Comparison of ENCODE assay signal across 11 cellular contexts in genomic region chr10:17387861-17388503, GRCh38.
A peak's percentile ranks its signal among the peaks of the same experiment; 100 is the strongest.
DNase-seq lines count a peak whose midpoint lies in the region; ATAC-seq, FAIRE-seq and TF ChIP-seq lines count a peak whose summit lies in the region.
"Had no signal": no experiment of that assay in that cellular context is flagged by ENCODE, and none has a peak within 500 bp of the region (broad histone marks: within the 10 kb centered on the region; RNA-seq: fewer than 3 reads in every experiment).

No MANE protein-coding gene starts in this region.

- H3K4me2 ChIP-seq in GM23338: no peak overlapping the region; the same call in 1 of the 2 replicates

- H3K4me1 Mint-ChIP-seq in GM23338: peaks cover 33% of the 10 kb centered on the region
- H3K4me1 Mint-ChIP-seq in nephron: peaks cover 23% of the 10 kb centered on the region
- no peaks in the 10 kb centered on the region for H3K4me1 Mint-ChIP-seq in natural killer cell

- H3K27ac Mint-ChIP-seq in GM23338: peak overlapping the region; percentile 22; the same call in 1 of the 2 replicates
- peak overlapping the region; percentile 41 to 61 (median 53) for H3K27ac Mint-ChIP-seq in nephron
- H3K27ac Mint-ChIP-seq in natural killer cell: no peak overlapping the region

- H3K4me1 ChIP-seq in GM23338 (ENCODE audit: insufficient read depth): no peaks in the 10 kb centered on the region
- peaks cover 44% of the 10 kb centered on the region for H3K4me1 ChIP-seq in body of pancreas

- H3K36me3 Mint-ChIP-seq in GM23338 (ENCODE audit: low read depth): no peaks in the 10 kb centered on the region
- no peaks in the 10 kb centered on the region for H3K36me3 Mint-ChIP-seq in nephron (ENCODE audit: low read depth)
- no peaks in the 10 kb centered on the region for H3K36me3 Mint-ChIP-seq in natural killer cell

- WGBS in body of pancreas, 2 donors: 22 to 24% methylated on average over 6 of the region's 6 CpGs

- TF ChIP-seq POLR2A in body of pancreas (IDR thresholded peaks at IDR 0.05): no peak

- peaks cover 4% of the 10 kb centered on the region for H3K27me3 Mint-ChIP-seq in GM23338 (ENCODE audit: insufficient read depth, low read depth, poor library complexity)
- no peaks in the 10 kb centered on the region for H3K27me3 Mint-ChIP-seq in nephron (ENCODE audit: low read depth)
- no peaks in the 10 kb centered on the region for H3K27me3 Mint-ChIP-seq in natural killer cell (ENCODE audit: low read depth in 2 of 2)

- no peaks in the 10 kb centered on the region for H4K20me1 ChIP-seq in GM23338 (replicated peaks; ENCODE audit: insufficient read depth)

- peak; percentile 81 for ATAC-seq in GM23338
- ATAC-seq in body of pancreas: peak; percentile 94
- no peak for ATAC-seq in natural killer cell

- H3K4me3 Mint-ChIP-seq in GM23338 (no peak overlapping the region), nephron (no peak overlapping the region), natural killer cell (no peak overlapping the region)

- TF ChIP-seq CTCF in GM23338 (conservative IDR thresholded peaks at IDR 0.05; ENCODE audit: low read depth in 2 of 2) (no peak), body of pancreas (IDR thresholded peaks at IDR 0.05) (no peak), nephron (IDR thresholded peaks at IDR 0.05; ENCODE audit: unreplicated experiment in 3 of 3) (no peak), natural killer cell (IDR thresholded peaks at IDR 0.05) (no peak)

- H3K79me2 ChIP-seq in GM23338 (replicated peaks; ENCODE audit: insufficient read depth): no peaks in the 10 kb centered on the region

- no peak overlapping the region for H2AFZ ChIP-seq in GM23338

- no peaks in the 10 kb centered on the region for H3F3A ChIP-seq in GM23338 (replicated peaks; ENCODE audit: low read depth)

- H3K9me3 Mint-ChIP-seq in GM23338 (no peaks in the 10 kb centered on the region; the same call in 2 of the 3 replicates), nephron (no peaks in the 10 kb centered on the region), natural killer cell (no peaks in the 10 kb centered on the region)

- H3K9me2 ChIP-seq in GM23338 (ENCODE audit: insufficient read depth): no peaks in the 10 kb centered on the region

- H3K27ac ChIP-seq in GM23338 (ENCODE audit: low read depth): no peak overlapping the region
- peak overlapping the region; percentile 9 to 77 (median 70) for H3K27ac ChIP-seq in body of pancreas

- H3K9me3 ChIP-seq in body of pancreas: no peaks in the 10 kb centered on the region

- H3K27me3 ChIP-seq in GM23338 (ENCODE audit: insufficient read depth) (no peaks in the 10 kb centered on the region), body of pancreas (no peaks in the 10 kb centered on the region)

- intact Hi-C loops in body of pancreas (cut with DNase I) (no loop called here), natural killer cell (cut with micrococcal nuclease) (no loop called here)

- FAIRE-seq in RCC 7860 (lab: Jason Lieb, UNC): no peak
- FAIRE-seq: GM18507 had no signal

- DNase-seq in GM23338 (ENCODE audit: low spot score) (peak; percentile 18), NCI-H2081 treated with DMSO at 0.1 percent for 48 hours (lab: John Stamatoyannopoulos, UW) (peak; percentile 87), body of pancreas (peak; percentile 18 to 57 (median 24)), RCC 7860 (ENCODE audit: low spot score) (no peak), NCI-H2107 treated with DMSO at 0.1 percent for 48 hours (lab: John Stamatoyannopoulos, UW; ENCODE audit: unreplicated experiment) (no peak), HuH-7 (ENCODE audit: low spot score) (no peak), natural killer cell (no peak)
- DNase-seq: glutamatergic neuron, Kasumi-1 had no signal

- H3K4me3 ChIP-seq in GM23338 (no peak overlapping the region), body of pancreas (no peak overlapping the region)

- H3K36me3 ChIP-seq in GM23338 (ENCODE audit: insufficient read depth) (no peaks in the 10 kb centered on the region), body of pancreas (replicated peaks in 1 of 2; ENCODE audit: insufficient read depth in 1 of 2, low read depth in 2 of 2) (no peaks in the 10 kb centered on the region)

TF ChIP-seq in GM23338, 12 proteins besides CTCF, POLR2A, EP300 and RAD21 (continues in another document):
- TF ChIP-seq REST (IDR thresholded peaks at IDR 0.05; ENCODE audit: unreplicated experiment) (no peak), EZH2phosphoT487 (IDR thresholded peaks at IDR 0.05; ENCODE audit: unreplicated experiment) (no peak), ZNF462 (CRISPR knock-in tag; IDR thresholded peaks at IDR 0.05) (no peak), ZNF331 (CRISPR knock-in tag; IDR thresholded peaks at IDR 0.05; ENCODE audit: low read depth) (no peak), POLR2AphosphoS5 (IDR thresholded peaks at IDR 0.05; ENCODE audit: low read depth) (no peak)

Comparison
In these comparisons a context has a peak if more than half of its experiments do, and no peak if none do; other contexts are left out.
1. ATAC-seq: peak in GM23338 (single experiment) and body of pancreas (single experiment); none in natural killer cell (0 of 3).
2. DNase-seq: peak in GM23338 (single experiment), NCI-H2081 treated with DMSO at 0.1 percent for 48 hours (single experiment) and body of pancreas (4 of 4); none in RCC 7860 (single experiment), NCI-H2107 treated with DMSO at 0.1 percent for 48 hours (single experiment), HuH-7 (single experiment) and natural killer cell (single experiment).
3. H3K27ac Mint-ChIP-seq: peak in GM23338 (single experiment) and nephron (3 of 3); none in natural killer cell (0 of 2).